ENCODE assay signal across 8 cellular contexts in genomic region chr7:121872831-121873764, GRCh38. TPM values are rescaled to one million over a fixed set of nuclear protein-coding genes. Genes with fewer than 3 reads are reported as not detected.
DNase-seq lines count a peak whose midpoint lies in the region; ATAC-seq and TF ChIP-seq lines count a peak whose summit lies in the region.

Gene PTPRZ1, plus strand, starts transcription at chr7:121873161. Its CDS starts 339 bp downstream, at chr7:121873500.

- no peaks in the 10 kb centered on the region for H3K4me1 ChIP-seq in endodermal cell (ENCODE audit: control insufficient read depth, insufficient read depth, low read length)
- H3K4me1 ChIP-seq in thyroid gland: peaks cover 0 to 4% of the 10 kb centered on the region in 2 donors

- intact Hi-C loops in thyroid gland (cut with DNase I): no loop called here

- no peaks in the 10 kb centered on the region for H3K9me3 ChIP-seq in endodermal cell (ENCODE audit: control insufficient read depth, low read length)
- H3K9me3 ChIP-seq in thyroid gland: no peaks in the 10 kb centered on the region

- peak within 1 kb of the TSS; percentile 45 for H3K9ac ChIP-seq in endodermal cell (ENCODE audit: extremely low read depth, low read length, poor library complexity, severe bottlenecking)

- WGBS in endodermal cell (ENCODE audit: insufficient coverage in 1 of 2, insufficient read length in 1 of 2), 2 experiments: 0% methylated on average over 2 to 85 of the region's 85 CpGs
- WGBS in thyroid gland, 2 donors: 1 to 3% methylated on average over 57 to 70 of the region's 85 CpGs

- peak within 1 kb of the TSS; percentile 85 for H3K4me3 Mint-ChIP-seq in endodermal cell

- no peaks in the 10 kb centered on the region for H3K36me3 ChIP-seq in endodermal cell (ENCODE audit: control insufficient read depth, insufficient read depth, low read length)
- H3K36me3 ChIP-seq in thyroid gland: no peaks in the 10 kb centered on the region

- no peak for TF ChIP-seq POLR2A in thyroid gland (IDR thresholded peaks at IDR 0.05)

- TF ChIP-seq CTCF in endodermal cell (conservative IDR thresholded peaks at IDR 0.05) (no peak), thyroid gland (IDR thresholded peaks at IDR 0.05) (no peak)

- H3K27ac Mint-ChIP-seq in endodermal cell: peak within 1 kb of the TSS; percentile 83

- H3K9me3 Mint-ChIP-seq in endodermal cell: no peaks in the 10 kb centered on the region

- ATAC-seq in HG03571 (IDR thresholded peaks at IDR 0.05; ENCODE audit: unreplicated experiment): no peak
- ATAC-seq in HG02642 (IDR thresholded peaks at IDR 0.05; ENCODE audit: poor library complexity, unreplicated experiment): no peak

- H3K27me3 ChIP-seq in endodermal cell (ENCODE audit: control insufficient read depth, insufficient read depth, low read length, poor library complexity, severe bottlenecking) (peaks cover 55% of the 10 kb centered on the region), thyroid gland (no peaks in the 10 kb centered on the region)

- H3K27me3 Mint-ChIP-seq in endodermal cell (ENCODE audit: insufficient read depth): peaks cover 23% of the 10 kb centered on the region

- DNase-seq in activated CD4-positive, alpha-beta T cell treated with anti-CD3 and anti-CD28 coated beads for 48 hours: peak; percentile 2
- DNase-seq in activated CD4-positive, alpha-beta T cell treated with anti-CD3 and anti-CD28 coated beads for 1 hour: no peak
- DNase-seq in NCI-H748 (lab: John Stamatoyannopoulos, UW; ENCODE audit: unreplicated experiment) (peak; percentile 70), endodermal cell (peak; percentile 91), lung microvascular endothelial cell (ENCODE audit: low read depth in 2 of 2) (peak; percentile 30 to 42), thyroid gland (peak; percentile 8 to 17)

- H3K36me3 Mint-ChIP-seq in endodermal cell (ENCODE audit: low read depth): peaks cover 3% of the 10 kb centered on the region

- H3K4me3 ChIP-seq in endodermal cell (ENCODE audit: low read length) (peak within 1 kb of the TSS; percentile 92), thyroid gland (replicated peaks in 1 of 3) (peak within 1 kb of the TSS; percentile 16 to 40 (median 39))

- H3K4me1 Mint-ChIP-seq in endodermal cell: peaks cover 9% of the 10 kb centered on the region

- H3K27ac ChIP-seq in endodermal cell (ENCODE audit: low read depth, low read length) (peak within 1 kb of the TSS; percentile 90), thyroid gland (no peak within 1 kb of the TSS)

RNA-seq across cellular contexts. Expression of gene PTPRZ1, which starts in this region (rescaled TPM):
- 10 to 100 TPM; 18.0 to 57.4 TPM for total RNA-seq in endodermal cell
- 111 TPM for polyA plus RNA-seq in endodermal cell (2013, experiment 1 of 2)
- polyA plus RNA-seq in endodermal cell (2013, experiment 2 of 2): 96.9 TPM
- not detected in 2 replicates for total RNA-seq in lung microvascular endothelial cell
- under 1 TPM in 3 of 4 donors, not detected in 1; 0.10 to 0.67 (median 0.11) TPM for total RNA-seq in thyroid gland

Comparison
In these comparisons a context has a peak if more than half of its experiments do, and no peak if none do; other contexts are left out.
1. RNA of gene PTPRZ1 (total RNA-seq): 18.0 to 57.4 TPM in endodermal cell; 0.10 to 0.67 TPM in thyroid gland and not detected in lung microvascular endothelial cell; every median in the first group is over 10 times any median in the second.
2. Peak in DNase-seq in lung microvascular endothelial cell; RNA of the gene not detected or under 1 TPM.
3. Peak in DNase-seq and H3K4me3 ChIP-seq in thyroid gland; RNA of the gene not detected or under 1 TPM.